Comparison of ENCODE assay signal across 8 cellular contexts in the genomic region with DNA sequence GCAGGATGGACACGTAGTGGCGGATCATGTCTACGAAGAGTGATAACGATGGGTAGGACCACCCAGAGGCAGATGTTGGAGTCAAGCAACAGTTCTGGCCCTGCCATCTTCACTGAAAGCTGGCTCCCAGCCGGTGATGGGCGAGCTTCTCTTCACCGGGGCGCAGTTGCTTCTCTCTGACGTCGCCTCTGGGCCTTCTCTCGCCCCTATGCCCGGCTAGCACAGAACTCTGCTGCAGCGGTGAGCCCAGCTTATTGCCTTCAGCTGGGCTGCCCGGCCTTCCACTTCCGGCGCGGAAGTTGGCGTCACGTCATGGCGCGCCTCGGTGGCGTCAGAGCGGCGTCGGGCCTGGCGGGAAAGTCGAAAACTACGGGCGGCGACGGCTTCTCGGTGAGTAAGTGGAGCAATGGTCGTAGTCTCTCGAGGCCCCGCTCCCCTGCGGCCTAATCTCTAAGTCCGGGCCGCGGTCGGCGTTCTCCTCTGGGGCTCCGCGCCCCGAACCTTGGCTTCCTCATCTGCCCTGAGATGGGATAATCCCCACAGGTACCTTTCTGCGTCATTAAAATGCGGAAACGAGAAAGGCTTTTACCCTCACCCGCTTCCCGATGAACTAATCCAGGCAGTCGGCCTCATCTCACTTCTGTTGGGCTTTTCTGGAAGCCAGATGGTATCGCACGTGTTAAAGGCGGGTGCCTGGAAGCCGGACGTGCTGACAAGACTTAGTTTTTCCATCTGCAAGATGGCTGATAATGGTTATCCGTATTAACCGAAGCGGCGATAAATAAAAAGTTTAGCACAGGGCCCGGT. TPM values are rescaled to one million over a fixed set of nuclear protein-coding genes. Genes with fewer than 3 reads are reported as not detected.
DNase-seq lines count a peak whose midpoint lies in the region; FAIRE-seq and TF ChIP-seq lines count a peak whose summit lies in the region.

A gene (plus strand): TSS at position 354 of the 807 bp plus-strand sequence. CDS start 2,221 bp downstream, outside the sequence.

- H2BK15ac ChIP-seq in neuronal stem cell (ENCODE audit: low read length), result peak within 1 kb of the TSS; percentile 24

- H3K9me3 ChIP-seq in neuronal stem cell (replicated peaks in 1 of 2; ENCODE audit: control insufficient read depth in 2 of 2, insufficient read depth in 1 of 2, low read depth in 1 of 2, low read length in 2 of 2) (no peaks in the 10 kb centered on the region), subcutaneous abdominal adipose tissue (ENCODE audit: control insufficient read depth in 5 of 5, low read length in 5 of 5) (no peaks in the 10 kb centered on the region)

- peak within 1 kb of the TSS; percentile 59 for H3K27ac ChIP-seq in neuronal stem cell (replicated peaks; ENCODE audit: low read length)
- peak within 1 kb of the TSS; percentile 80 for H3K27ac ChIP-seq in subcutaneous abdominal adipose tissue (ENCODE audit: low read depth, low read length)

- DNase-seq in GF-D8 (lab: John Stamatoyannopoulos, UW) (peak; percentile 45), H54 (ENCODE audit: insufficient read length, low spot score) (peak; percentile 72), LoVo (ENCODE audit: low spot score) (peak; percentile 88), SK-MEL-5 (ENCODE audit: low read depth, low spot score) (peak; percentile 86), foreskin melanocyte (peak; percentile 83), neuronal stem cell (ENCODE audit: low spot score) (peak; percentile 90)
- peak; percentile 75 to 90 (median 87) for DNase-seq in activated naive CD4-positive, alpha-beta T cell (lab: John Stamatoyannopoulos, UW)

- H2AK5ac ChIP-seq in neuronal stem cell (ENCODE audit: low read depth, low read length), result no peak within 1 kb of the TSS

- H4K8ac ChIP-seq in neuronal stem cell (ENCODE audit: low read depth, low read length), result no peak within 1 kb of the TSS

- no peak within 1 kb of the TSS for H2BK120ac ChIP-seq in neuronal stem cell (ENCODE audit: low read depth, low read length)

- H3K79me1 ChIP-seq in neuronal stem cell (ENCODE audit: low read depth, low read length), result peaks cover 18% of the 10 kb centered on the region

- peak within 1 kb of the TSS; percentile 66 for H3K23ac ChIP-seq in neuronal stem cell (ENCODE audit: low read depth, low read length, poor library complexity)

- H3K4ac ChIP-seq in neuronal stem cell (ENCODE audit: low read length), result no peak within 1 kb of the TSS

- peak within 1 kb of the TSS; percentile 77 for H3K4me2 ChIP-seq in neuronal stem cell (ENCODE audit: insufficient read depth, low read length, poor library complexity, severe bottlenecking)

- in situ Hi-C loops in SK-MEL-5 (cut with HindIII; ENCODE audit: low pct_unique_long_range_greater_than_20kb, low sequenced_read_pairs), result no loop called here

- peak within 1 kb of the TSS; percentile 80 to 95 for H3K4me3 ChIP-seq in neuronal stem cell (ENCODE audit: low read length in 2 of 2)
- H3K4me3 ChIP-seq in subcutaneous abdominal adipose tissue (ENCODE audit: low read depth in 1 of 5, low read length in 5 of 5), result peak within 1 kb of the TSS; percentile 74 to 100 (median 100)

- peak within 1 kb of the TSS; percentile 97 for H3K9ac ChIP-seq in neuronal stem cell (ENCODE audit: low read depth, low read length, poor library complexity)
- peak within 1 kb of the TSS; percentile 84 to 98 (median 90) for H3K9ac ChIP-seq in subcutaneous abdominal adipose tissue (ENCODE audit: low read length in 5 of 5)

- H3K36me3 ChIP-seq in neuronal stem cell (replicated peaks in 1 of 2; ENCODE audit: control insufficient read depth in 2 of 2, insufficient read depth in 2 of 2, low read length in 2 of 2), result peaks cover 8 to 57% of the 10 kb centered on the region in 2 donors
- peaks cover 0 to 24% (median 22%) of the 10 kb centered on the region in 5 donors for H3K36me3 ChIP-seq in subcutaneous abdominal adipose tissue (ENCODE audit: control insufficient read depth in 5 of 5, insufficient read depth in 5 of 5, low read length in 5 of 5)

- peak within 1 kb of the TSS; percentile 84 for H3K18ac ChIP-seq in neuronal stem cell (ENCODE audit: low read length)

- H2AFZ ChIP-seq in neuronal stem cell (ENCODE audit: low read length), result peak within 1 kb of the TSS; percentile 92

- H3K14ac ChIP-seq in neuronal stem cell (ENCODE audit: low read length), result no peak within 1 kb of the TSS

- H4K91ac ChIP-seq in neuronal stem cell (ENCODE audit: low read depth, low read length, poor library complexity), result no peak within 1 kb of the TSS

- H3K4me1 ChIP-seq in neuronal stem cell (ENCODE audit: control insufficient read depth in 2 of 2, insufficient read depth in 1 of 2, low read depth in 1 of 2, low read length in 2 of 2), result peaks cover 8 to 9% of the 10 kb centered on the region in 2 donors
- H3K4me1 ChIP-seq in subcutaneous abdominal adipose tissue (ENCODE audit: control insufficient read depth in 5 of 5, insufficient read depth in 5 of 5, low read length in 5 of 5), result peaks cover 4 to 34% (median 30%) of the 10 kb centered on the region in 5 donors

- H2BK12ac ChIP-seq in neuronal stem cell (ENCODE audit: low read length), result no peak within 1 kb of the TSS

- H3K27me3 ChIP-seq in neuronal stem cell (ENCODE audit: control insufficient read depth in 3 of 3, insufficient read depth in 3 of 3, low read depth in 1 of 3, low read length in 3 of 3), result no peaks in the 10 kb centered on the region
- H3K27me3 ChIP-seq in subcutaneous abdominal adipose tissue (ENCODE audit: control insufficient read depth in 5 of 5, insufficient read depth in 4 of 5, low read length in 5 of 5), result no peaks in the 10 kb centered on the region

- FAIRE-seq in H54 (lab: Jason Lieb, UNC), result no peak

- H2BK5ac ChIP-seq in neuronal stem cell (ENCODE audit: low read length), result peak within 1 kb of the TSS; percentile 85

- no CpG with 5 or more reads among the region's 61 CpGs for WGBS in neuronal stem cell (ENCODE audit: extremely low coverage in 2 of 2, insufficient read length in 2 of 2, insufficient replicate concordance in 1 of 2), 2 donors

- TF ChIP-seq POLR2A in H54 (IDR thresholded peaks at IDR 0.05; ENCODE audit: low read depth, low read length), result peak; percentile 82

RNA-seq across cellular contexts. Expression of the gene that starts here (rescaled TPM):
- total RNA-seq in SK-MEL-5 (2014; rRNA removed; shearing (Covaris generic)), result 28.9 and 29.5 TPM in 2 replicates
- polyA plus RNA-seq in SK-MEL-5 (2015; cell fraction: cytosol; rRNA removed), result 25.9 and 34.1 TPM in 2 replicates
- 124 and 181 TPM in 2 replicates for polyA plus RNA-seq in SK-MEL-5 (2015; cell fraction: nucleus; rRNA removed)
- 31.9 TPM for polyA plus RNA-seq in neuronal stem cell (2013, experiment 1 of 2)
- polyA plus RNA-seq in neuronal stem cell (2013, experiment 2 of 2), result 34.8 TPM

Comparison
In these comparisons a context has a peak if more than half of its experiments do, and no peak if none do; other contexts are left out.
1. Peak in every context shown above with its lines: DNase-seq, H3K4me3 ChIP-seq and H3K27ac ChIP-seq.